In genomic region chr4:185734930-185735329, GRCh38 we compare ENCODE assay signal across 18 cellular contexts.
DNase-seq lines count a peak whose midpoint lies in the region; ATAC-seq and TF ChIP-seq lines count a peak whose summit lies in the region.
"Had no signal": no experiment of that assay in that cellular context is flagged by ENCODE, and none has a peak within 500 bp of the region (broad histone marks: within the 10 kb centered on the region; RNA-seq: fewer than 3 reads in every experiment).

No MANE protein-coding gene starts in this region.

- peaks cover 6% of the 10 kb centered on the region for H3K27me3 Mint-ChIP-seq in GM23338 (ENCODE audit: insufficient read depth, low read depth, poor library complexity)

- 0 out of 3 replicates have a peak, but pooled peaks cover 3% of the 10 kb centered on the region for H3K9me3 Mint-ChIP-seq in GM23338

- WGBS in gastroesophageal sphincter (ENCODE audit: low coverage in 1 of 2), 2 donors = 40 to 67% methylated on average over 2 of the region's 2 CpGs
- 61 to 82% (median 78%) methylated on average over 2 of the region's 2 CpGs for WGBS in stomach, 5 donors

- H3F3A ChIP-seq in GM23338 (replicated peaks; ENCODE audit: low read depth) = no peaks in the 10 kb centered on the region

- intact Hi-C loops in ascending aorta (cut with DNase I) = loop anchor here (5.0 kb wide), 2 partner anchors 33 to 292 kb away; no protein-coding TSS in a partner anchor
- intact Hi-C loops in stomach (cut with DNase I; ENCODE audit: low total_unique reads) = no loop called here
- intact Hi-C loops in mucosa of descending colon (cut with DNase I, micrococcal nuclease) = no loop called here
- intact Hi-C loops in left colon (cut with DNase I, micrococcal nuclease) = no loop called here

- TF ChIP-seq EP300 in gastroesophageal sphincter (IDR thresholded peaks at IDR 0.05) (no peak), stomach (IDR thresholded peaks at IDR 0.05) (no peak)

- H3K9me3 ChIP-seq in ascending aorta (no peaks in the 10 kb centered on the region), gastroesophageal sphincter (no peaks in the 10 kb centered on the region), stomach (no peaks in the 10 kb centered on the region), mucosa of descending colon (no peaks in the 10 kb centered on the region)
- H3K9me3 ChIP-seq: BE2C had no signal

- H3K4me1 ChIP-seq in GM23338 (ENCODE audit: insufficient read depth) (peaks cover 40% of the 10 kb centered on the region), ascending aorta (peaks cover 13 to 68% of the 10 kb centered on the region in 2 donors), gastroesophageal sphincter (peaks cover 10 to 91% (median 39%) of the 10 kb centered on the region in 3 donors), stomach (peaks cover 8 to 86% (median 61%) of the 10 kb centered on the region in 4 donors), mucosa of descending colon (ENCODE audit: low read depth) (no peaks in the 10 kb centered on the region)
- H3K4me1 ChIP-seq: BE2C had no signal

- peak overlapping the region; percentile 10; the same call in 1 of the 2 replicates for H2AFZ ChIP-seq in GM23338

- no peak overlapping the region for H3K4me2 ChIP-seq in GM23338

- no peaks in the 10 kb centered on the region for H4K20me1 ChIP-seq in GM23338 (replicated peaks; ENCODE audit: insufficient read depth)

- H3K27ac ChIP-seq in GM23338 (ENCODE audit: low read depth) (no peak overlapping the region), ascending aorta (peak overlapping the region; percentile 50 to 87), gastroesophageal sphincter (peak overlapping the region; percentile 79 to 87 (median 86)), stomach (peak overlapping the region in 4 of 5 donors; percentile 53 to 84 (median 68))
- H3K27ac ChIP-seq: RWPE1 had no signal

- H3K9me2 ChIP-seq in GM23338 (ENCODE audit: insufficient read depth) = no peaks in the 10 kb centered on the region

- H3K27me3 ChIP-seq in GM23338 (ENCODE audit: insufficient read depth) (no peaks in the 10 kb centered on the region), ascending aorta (no peaks in the 10 kb centered on the region), gastroesophageal sphincter (no peaks in the 10 kb centered on the region), stomach (no peaks in the 10 kb centered on the region)
- H3K27me3 ChIP-seq: BE2C had no signal

- DNase-seq in GM23338 (ENCODE audit: low spot score) = no peak
- DNase-seq in ascending aorta (ENCODE audit: low spot score in 2 of 2) = no peak
- no peak for DNase-seq in stomach
- no peak for DNase-seq in mucosa of descending colon
- no peak for DNase-seq in left colon
- DNase-seq in NCI-H1417 (lab: John Stamatoyannopoulos, UW) = no peak
- DNase-seq: BE2C; CD8-positive, alpha-beta memory T cell; GF-D8; HCEC 1CT; NCI-H1436 treated with DMSO at 0.1 percent for 48 hours; NCI-H2081 treated with DMSO at 0.1 percent for 48 hours; NCI-H345; NCI-H526 treated with DMSO at 0.1 percent for 48 hours had no signal

- peaks cover 28% of the 10 kb centered on the region for H3K36me3 Mint-ChIP-seq in GM23338 (ENCODE audit: low read depth)
- H3K36me3 Mint-ChIP-seq: CD8-positive, alpha-beta memory T cell had no signal

- H3K4me3 ChIP-seq in GM23338 (no peak overlapping the region), ascending aorta (no peak overlapping the region), gastroesophageal sphincter (peak overlapping the region in 1 of 2 donors; percentile 20), stomach (no peak overlapping the region), mucosa of descending colon (no peak overlapping the region)

- H3K79me2 ChIP-seq in GM23338 (replicated peaks; ENCODE audit: insufficient read depth) = no peaks in the 10 kb centered on the region

- TF ChIP-seq POLR2A in gastroesophageal sphincter (IDR thresholded peaks at IDR 0.05) (no peak), stomach (IDR thresholded peaks at IDR 0.05) (no peak)

- TF ChIP-seq CTCF in GM23338 (conservative IDR thresholded peaks at IDR 0.05; ENCODE audit: low read depth in 2 of 2) (no peak), ascending aorta (IDR thresholded peaks at IDR 0.05) (no peak), gastroesophageal sphincter (IDR thresholded peaks at IDR 0.05) (no peak), stomach (IDR thresholded peaks at IDR 0.05) (no peak), mucosa of descending colon (IDR thresholded peaks at IDR 0.05) (no peak)

- no peak overlapping the region for H3K4me3 Mint-ChIP-seq in GM23338
- H3K4me3 Mint-ChIP-seq: CD8-positive, alpha-beta memory T cell had no signal

- ATAC-seq in GM23338 (no peak), gastroesophageal sphincter (no peak), mucosa of descending colon (no peak), left colon (no peak), GM18870 (IDR thresholded peaks at IDR 0.05; ENCODE audit: unreplicated experiment) (no peak)

- H3K36me3 ChIP-seq in GM23338 (ENCODE audit: insufficient read depth) = no peaks in the 10 kb centered on the region
- H3K36me3 ChIP-seq in ascending aorta = no peaks in the 10 kb centered on the region
- H3K36me3 ChIP-seq in gastroesophageal sphincter = no peaks in the 10 kb centered on the region
- peaks cover 0 to 10% (median 4%) of the 10 kb centered on the region in 4 donors for H3K36me3 ChIP-seq in stomach
- H3K36me3 ChIP-seq in mucosa of descending colon (ENCODE audit: low read depth) = no peaks in the 10 kb centered on the region

- peaks cover 48% of the 10 kb centered on the region for H3K4me1 Mint-ChIP-seq in GM23338
- H3K4me1 Mint-ChIP-seq: CD8-positive, alpha-beta memory T cell had no signal

- H3K27ac Mint-ChIP-seq in GM23338 = peak overlapping the region; percentile 5; the same call in 1 of the 2 replicates
- H3K27ac Mint-ChIP-seq: CD8-positive, alpha-beta memory T cell; IgD-negative memory B cell had no signal

TF ChIP-seq in GM23338, 12 proteins besides CTCF, POLR2A, EP300 and RAD21 (continues in another document):
- TF ChIP-seq POLR2AphosphoS5 (IDR thresholded peaks at IDR 0.05; ENCODE audit: low read depth) (no peak), ZNF114 (CRISPR knock-in tag; IDR thresholded peaks at IDR 0.05) (no peak), ETS1 (IDR thresholded peaks at IDR 0.05) (no peak), REST (IDR thresholded peaks at IDR 0.05; ENCODE audit: unreplicated experiment) (no peak), STAT1 (IDR thresholded peaks at IDR 0.05; ENCODE audit: unreplicated experiment) (no peak), CREB1 (CRISPR knock-in tag; IDR thresholded peaks at IDR 0.05; ENCODE audit: low read depth) (no peak), EZH2 (IDR thresholded peaks at IDR 0.05; ENCODE audit: low read depth, unreplicated experiment) (no peak)
